In genomic region chr5:172010278-172010677, GRCh38 we compare ENCODE assay signal across 14 cellular contexts. TPM values are rescaled to one million over a fixed set of nuclear protein-coding genes. Genes with fewer than 3 reads are reported as not detected.
DNase-seq lines count a peak whose midpoint lies in the region; ATAC-seq, FAIRE-seq and TF ChIP-seq lines count a peak whose summit lies in the region.
"Had no signal": no experiment of that assay in that cellular context is flagged by ENCODE, and none has a peak within 500 bp of the region (broad histone marks: within the 10 kb centered on the region; RNA-seq: fewer than 3 reads in every experiment).

No MANE protein-coding gene starts in this region.

- no peak for FAIRE-seq in GM12891 (lab: Jason Lieb, UNC)

- H3K27ac ChIP-seq in neural progenitor cell, result no peak overlapping the region
- H3K27ac ChIP-seq: BLaER1 treated with 17β-estradiol and CSF1 and Interleukin-3, amounts not matched to agents 10 nM and 100 nM; PC-9; thoracic aorta had no signal

- H3K27me3 Mint-ChIP-seq in brain (peaks cover 10% of the 10 kb centered on the region), neural progenitor cell (ENCODE audit: insufficient read depth, low read depth) (peaks cover 2% of the 10 kb centered on the region)
- H3K27me3 Mint-ChIP-seq: activated CD4-positive, alpha-beta T cell treated with anti-CD3 and anti-CD28 coated beads, Interleukin-2, amount 10 ng/mL, durations not matched to agents 24 days and 14 days had no signal

- H2AFZ ChIP-seq in neural progenitor cell (replicated peaks), result no peak overlapping the region
- H2AFZ ChIP-seq: PC-9 had no signal

- peaks cover 45% of the 10 kb centered on the region for H3F3A ChIP-seq in neural progenitor cell (ENCODE audit: low read depth)

- H3K9me3 Mint-ChIP-seq in brain (no peaks in the 10 kb centered on the region), neural progenitor cell (no peaks in the 10 kb centered on the region)
- H3K9me3 Mint-ChIP-seq: activated CD4-positive, alpha-beta T cell treated with anti-CD3 and anti-CD28 coated beads, Interleukin-2, amount 10 ng/mL, durations not matched to agents 24 days and 14 days had no signal

- H3K4me2 ChIP-seq in neural progenitor cell, result no peak overlapping the region
- H3K4me2 ChIP-seq: BLaER1 treated with 17β-estradiol and CSF1 and Interleukin-3, amounts not matched to agents 10 nM and 100 nM; PC-9 had no signal

- peak; percentile 42 for DNase-seq in SIG-M5 treated with dmso at 0.1 percent for 504 hours (lab: John Stamatoyannopoulos, UW; ENCODE audit: unreplicated experiment)
- no peak for DNase-seq in SIG-M5 (lab: John Stamatoyannopoulos, UW)
- DNase-seq in MV-4-11 (lab: John Stamatoyannopoulos, UW), result peak; percentile 9
- DNase-seq in neural progenitor cell (ENCODE audit: low spot score), result peak; percentile 34
- DNase-seq in activated naive CD4-positive, alpha-beta T cell (lab: John Stamatoyannopoulos, UW), result no peak
- DNase-seq in GM12891 (ENCODE audit: insufficient read length, low spot score), result no peak
- DNase-seq: activated CD4-positive, alpha-beta T cell treated with anti-CD3 and anti-CD28 coated beads, Interleukin-2, amount 10 ng/mL, durations not matched to agents 24 days and 14 days; amygdala; HCEC 1CT; PC-9 had no signal

- H3K4me3 Mint-ChIP-seq in brain, result peak overlapping the region in 3 of 5 experiments; percentile 18 to 73 (median 59)
- H3K4me3 Mint-ChIP-seq in neural progenitor cell, result no peak overlapping the region
- H3K4me3 Mint-ChIP-seq: activated CD4-positive, alpha-beta T cell treated with anti-CD3 and anti-CD28 coated beads, Interleukin-2, amount 10 ng/mL, durations not matched to agents 24 days and 14 days had no signal

- H3K9ac ChIP-seq in neural progenitor cell, result no peak overlapping the region

- H3K4me1 Mint-ChIP-seq in brain, result peaks cover 40% of the 10 kb centered on the region
- peaks cover 23% of the 10 kb centered on the region for H3K4me1 Mint-ChIP-seq in neural progenitor cell

- H3K4me1 ChIP-seq in neural progenitor cell, result peaks cover 16% of the 10 kb centered on the region

- no peak for TF ChIP-seq POLR2A in GM12891 (IDR thresholded peaks at IDR 0.05; ENCODE audit: low read depth, low read length)

- H3K4me3 ChIP-seq in neural progenitor cell, result no peak overlapping the region
- H3K4me3 ChIP-seq: BLaER1 treated with 17β-estradiol and CSF1 and Interleukin-3, amounts not matched to agents 10 nM and 100 nM; PC-9; thoracic aorta had no signal

- H3K27me3 ChIP-seq in neural progenitor cell, result no peaks in the 10 kb centered on the region
- H3K27me3 ChIP-seq: BLaER1 treated with 17β-estradiol and CSF1 and Interleukin-3, amounts not matched to agents 10 nM and 100 nM had no signal

- no peaks in the 10 kb centered on the region for H3K9me3 ChIP-seq in neural progenitor cell (ENCODE audit: low read depth)
- H3K9me3 ChIP-seq: BLaER1 treated with 17β-estradiol and CSF1 and Interleukin-3, amounts not matched to agents 10 nM and 100 nM; thoracic aorta had no signal

- H3K27ac Mint-ChIP-seq in brain (peak overlapping the region; percentile 51 to 81 (median 74)), neural progenitor cell (no peak overlapping the region)
- H3K27ac Mint-ChIP-seq: activated CD4-positive, alpha-beta T cell treated with anti-CD3 and anti-CD28 coated beads, Interleukin-2, amount 10 ng/mL, durations not matched to agents 24 days and 14 days had no signal

- no peaks in the 10 kb centered on the region for H3K36me3 ChIP-seq in neural progenitor cell
- H3K36me3 ChIP-seq: BLaER1 treated with 17β-estradiol and CSF1 and Interleukin-3, amounts not matched to agents 10 nM and 100 nM; thoracic aorta had no signal

- no peak for ATAC-seq in esophagus mucosa

- peak in 1 of 2 experiments; percentile 42 for TF ChIP-seq CTCF in brain (conservative IDR thresholded peaks at IDR 0.05)
- TF ChIP-seq CTCF in neural progenitor cell (IDR thresholded peaks at IDR 0.05), result peak; percentile 42

- peaks cover 26% of the 10 kb centered on the region for H3K79me2 ChIP-seq in neural progenitor cell (ENCODE audit: low read depth)

- H4K20me1 ChIP-seq in neural progenitor cell (ENCODE audit: low read depth), result peaks cover under 1% of the 10 kb centered on the region

- H3K36me3 Mint-ChIP-seq in brain (no peaks in the 10 kb centered on the region), neural progenitor cell (no peaks in the 10 kb centered on the region)

TF ChIP-seq in GM12891, 5 proteins besides CTCF, POLR2A, EP300 and RAD21:
- no peak for TF ChIP-seq PAX5 (IDR thresholded peaks at IDR 0.05; ENCODE audit: insufficient read depth, low read length, severe bottlenecking)

RNA-seq across cellular contexts. Expression of gene FBXW11, which starts 3.8 kb away (rescaled TPM):
- 49.0 TPM for polyA plus RNA-seq in brain (ENCODE audit: insufficient read depth, low read depth, low replicate concordance)
- 74.5 and 79.1 TPM in 2 replicates for total RNA-seq in neural progenitor cell (ENCODE audit: low replicate concordance)
- polyA plus RNA-seq in GM12891 (2012; ENCODE audit: low read depth, missing spikeins), result 17.4 TPM
- 45.9 TPM for total RNA-seq in esophagus mucosa

Comparison
In these comparisons a context has a peak if more than half of its experiments do, and no peak if none do; other contexts are left out.
1. DNase-seq: peak in SIG-M5 treated with dmso at 0.1 percent for 504 hours (single experiment), MV-4-11 (single experiment) and neural progenitor cell (single experiment); none in SIG-M5 (single experiment), activated naive CD4-positive, alpha-beta T cell (0 of 4) and GM12891 (single experiment).